Comparison of ENCODE assay signal across 2 cellular contexts in the genomic region with DNA sequence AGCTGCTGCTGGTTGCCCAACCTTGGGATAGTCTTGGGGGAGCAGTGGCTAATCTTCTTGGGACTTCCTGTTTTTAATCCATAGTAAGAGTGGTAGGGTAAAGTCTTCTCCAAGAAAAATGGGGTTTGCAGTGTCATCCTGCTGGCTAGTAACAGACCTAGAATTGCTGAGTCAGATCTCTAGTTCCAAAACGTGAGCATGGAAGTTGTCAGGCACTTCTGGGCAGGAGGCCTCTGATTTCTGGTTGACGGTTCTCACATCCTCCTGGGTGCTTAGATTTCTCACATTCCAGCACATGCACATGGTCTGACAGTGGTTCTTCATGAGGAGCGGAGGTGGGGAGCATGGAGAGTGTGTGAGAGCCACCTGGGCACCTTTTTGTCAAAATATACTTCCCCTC.
TF ChIP-seq lines count a peak whose summit lies in the region.

No MANE protein-coding gene starts in this region.

TF ChIP-seq in IMR-90, 13 proteins besides CTCF, POLR2A, EP300 and RAD21 (continued from another document):
- TF ChIP-seq USF2 (IDR thresholded peaks at IDR 0.05; ENCODE audit: low read depth, low read length) (no peak), CEBPB (IDR thresholded peaks at IDR 0.05; ENCODE audit: low read depth, low read length) (no peak), ELK1 (IDR thresholded peaks at IDR 0.05; ENCODE audit: borderline replicate concordance, low read depth, low read length) (no peak), MAFK (IDR thresholded peaks at IDR 0.05; ENCODE audit: low read depth, low read length) (peak; percentile 74)

TF ChIP-seq in K562, 482 proteins besides CTCF, POLR2A, EP300 and RAD21 (continued from another document):
- no peak for TF ChIP-seq HMGN3 (IDR thresholded peaks at IDR 0.05; ENCODE audit: borderline replicate concordance, extremely low read depth, insufficient read length, low read depth, low read length)
- TF ChIP-seq ZNF609 (CRISPR knock-in tag; IDR thresholded peaks at IDR 0.05; ENCODE audit: borderline replicate concordance), result no peak
- TF ChIP-seq MAFG (tag; conservative IDR thresholded peaks at IDR 0.05), result peak; percentile 75
- peak; percentile 78 for TF ChIP-seq ZNF316 (IDR thresholded peaks at IDR 0.05)
- no peak for TF ChIP-seq HMG20B (CRISPR knock-in tag; IDR thresholded peaks at IDR 0.05)
- TF ChIP-seq MAFF (IDR thresholded peaks at IDR 0.05; ENCODE audit: low read length), result peak; percentile 65
